9 cellular contexts compared by ENCODE assay signal in the genomic region with DNA sequence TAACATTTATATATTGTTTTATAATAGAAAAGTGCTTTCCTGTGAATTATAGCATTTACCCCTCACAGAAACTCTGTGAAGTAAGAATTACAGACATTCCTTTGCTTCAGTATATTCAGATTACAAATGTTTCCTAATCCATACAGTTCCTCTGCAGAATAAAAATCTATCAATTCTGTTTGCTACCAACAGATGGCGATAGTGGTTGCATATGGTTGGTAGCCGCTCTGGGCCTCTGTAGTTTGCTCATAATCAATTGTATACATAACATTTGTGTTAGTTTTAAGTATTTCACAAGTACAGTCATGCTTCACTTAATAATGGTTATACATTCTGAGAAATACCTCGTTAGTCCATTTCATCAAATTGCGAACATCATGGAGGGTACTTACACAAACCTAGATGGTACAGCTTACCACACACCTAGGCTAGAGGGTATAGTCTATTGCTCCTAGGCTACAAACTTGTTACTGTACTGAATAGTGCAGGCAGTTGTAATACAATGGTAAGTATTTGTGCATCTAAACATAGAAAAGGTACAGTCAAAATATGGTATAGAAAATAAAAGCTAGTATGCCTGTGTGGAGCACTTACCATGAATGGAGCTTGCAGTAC.
DNase-seq lines count a peak whose midpoint lies in the region; ATAC-seq and TF ChIP-seq lines count a peak whose summit lies in the region.
"Had no signal": no experiment of that assay in that cellular context is flagged by ENCODE, and none has a peak within 500 bp of the region (broad histone marks: within the 10 kb centered on the region; RNA-seq: fewer than 3 reads in every experiment).

No MANE protein-coding gene starts in this region.

- in situ Hi-C loops in astrocyte of the spinal cord (cut with HindIII; ENCODE audit: low sequenced_read_pairs): no loop called here

- TF ChIP-seq CTCF in LNCAP (IDR thresholded peaks at IDR 0.05) (peak; percentile 82), astrocyte of the spinal cord (IDR thresholded peaks at IDR 0.05; ENCODE audit: low read depth, low read length) (peak; percentile 36), progenitor cell of endocrine pancreas (IDR thresholded peaks at IDR 0.05; ENCODE audit: unreplicated experiment) (peak; percentile 67), vagina (IDR thresholded peaks at IDR 0.05) (no peak)

- H3K4me3 ChIP-seq in astrocyte of the spinal cord (ENCODE audit: low read depth, low read length) (no peak overlapping the region), vagina (no peak overlapping the region)
- H3K4me3 ChIP-seq: BLaER1 treated with 17β-estradiol and CSF1 and Interleukin-3, amounts not matched to agents 10 nM and 100 nM had no signal

- H3K9me3 ChIP-seq in vagina: no peaks in the 10 kb centered on the region
- H3K9me3 ChIP-seq: BLaER1 treated with 17β-estradiol and CSF1 and Interleukin-3, amounts not matched to agents 10 nM and 100 nM had no signal

- H3K27me3 Mint-ChIP-seq in progenitor cell of endocrine pancreas: peaks cover 7% of the 10 kb centered on the region

- H3K4me1 ChIP-seq in vagina: no peaks in the 10 kb centered on the region

- no peaks in the 10 kb centered on the region for H3K36me3 ChIP-seq in vagina
- H3K36me3 ChIP-seq: BLaER1 treated with 17β-estradiol and CSF1 and Interleukin-3, amounts not matched to agents 10 nM and 100 nM had no signal

- peak; percentile 55 for ATAC-seq in GM21528 (IDR thresholded peaks at IDR 0.05; ENCODE audit: low FRiP score, unreplicated experiment)
- no peak for ATAC-seq in GM19324 (IDR thresholded peaks at IDR 0.05; ENCODE audit: low FRiP score, unreplicated experiment)

- no peak overlapping the region for H3K27ac ChIP-seq in vagina
- H3K27ac ChIP-seq: BLaER1 treated with 17β-estradiol and CSF1 and Interleukin-3, amounts not matched to agents 10 nM and 100 nM had no signal

- peaks cover 6% of the 10 kb centered on the region for H3K4me1 Mint-ChIP-seq in progenitor cell of endocrine pancreas (ENCODE audit: low read depth)

- no peak overlapping the region for H3K27ac Mint-ChIP-seq in progenitor cell of endocrine pancreas

- intact Hi-C loops in vagina (cut with DNase I): no loop called here

- DNase-seq in NCI-H2171 treated with DMSO at 0.1 percent for 48 hours (lab: John Stamatoyannopoulos, UW) (peak; percentile 14), NCI-H2171 (lab: John Stamatoyannopoulos, UW) (no peak), astrocyte of the spinal cord (ENCODE audit: low read depth, low spot score) (no peak), progenitor cell of endocrine pancreas (ENCODE audit: low spot score, unreplicated experiment) (no peak), vagina (ENCODE audit: extremely low spot score in 2 of 2) (no peak)

- no peak overlapping the region for H3K4me3 Mint-ChIP-seq in progenitor cell of endocrine pancreas (ENCODE audit: low read depth)

- no peaks in the 10 kb centered on the region for H3K9me3 Mint-ChIP-seq in progenitor cell of endocrine pancreas (ENCODE audit: low read depth)

- TF ChIP-seq POLR2A in vagina (IDR thresholded peaks at IDR 0.05): no peak

- no peaks in the 10 kb centered on the region for H3K36me3 Mint-ChIP-seq in progenitor cell of endocrine pancreas (ENCODE audit: insufficient read depth)

- H3K27me3 ChIP-seq in vagina: no peaks in the 10 kb centered on the region
- H3K27me3 ChIP-seq: BLaER1 treated with 17β-estradiol and CSF1 and Interleukin-3, amounts not matched to agents 10 nM and 100 nM had no signal

Comparison
In these comparisons a context has a peak if more than half of its experiments do, and no peak if none do; other contexts are left out.
1. CTCF ChIP-seq: peak in LNCAP (single experiment), astrocyte of the spinal cord (single experiment) and progenitor cell of endocrine pancreas (single experiment); none in vagina (0 of 3).